ENCODE assay signal across 17 cellular contexts in genomic region chr6:137171824-137172733, GRCh38. TPM values are rescaled to one million over a fixed set of nuclear protein-coding genes. Genes with fewer than 3 reads are reported as not detected.
A peak's percentile ranks its signal among the peaks of the same experiment; 100 is the strongest.
DNase-seq lines count a peak whose midpoint lies in the region; ATAC-seq, FAIRE-seq and TF ChIP-seq lines count a peak whose summit lies in the region.
"Had no signal": no experiment of that assay in that cellular context is flagged by ENCODE, and none has a peak within 500 bp of the region (broad histone marks: within the 10 kb centered on the region; RNA-seq: fewer than 3 reads in every experiment).

No MANE protein-coding gene starts in this region.

- intact Hi-C loops in breast epithelium (cut with DNase I; ENCODE audit: low total_unique reads) (no loop called here), prostate gland (cut with DNase I) (no loop called here)

- TF ChIP-seq CTCF in breast epithelium (IDR thresholded peaks at IDR 0.05) (peak in 1 of 3 donors; percentile 9), prostate gland (IDR thresholded peaks at IDR 0.05) (no peak)

- H3K36me3 ChIP-seq in breast epithelium (no peaks in the 10 kb centered on the region), prostate gland (no peaks in the 10 kb centered on the region)
- H3K36me3 ChIP-seq: BLaER1 treated with 17β-estradiol and CSF1 and Interleukin-3, amounts not matched to agents 10 nM and 100 nM; right atrium auricular region; uterus had no signal

- DNase-seq in GM18507 (ENCODE audit: extremely low spot score, insufficient read length, low read depth) = no peak
- DNase-seq in breast epithelium (ENCODE audit: low spot score in 2 of 2) = peak in 1 of 2 donors; percentile 55
- DNase-seq in prostate gland (ENCODE audit: low spot score) = peak; percentile 21
- DNase-seq in central memory CD4-positive, alpha-beta T cell = no peak
- DNase-seq in AML-193 (lab: John Stamatoyannopoulos, UW) = no peak
- DNase-seq: activated CD8-positive, alpha-beta memory T cell treated with anti-CD3 and anti-CD28 coated beads, Interleukin-2, amount 50 U/mL, for 48 hours; DMS53; glutamatergic neuron; left colon; NCI-H1417; PC-3; SW 1271; uterus had no signal

- FAIRE-seq in GM18507 (lab: Jason Lieb, UNC) = peak; percentile 75

- peak; percentile 51 for ATAC-seq in HG02610 (IDR thresholded peaks at IDR 0.05; ENCODE audit: unreplicated experiment)
- no peak for ATAC-seq in GM19324 (IDR thresholded peaks at IDR 0.05; ENCODE audit: low FRiP score, unreplicated experiment)
- ATAC-seq: left colon, PC-3 had no signal

- H3K4me1 ChIP-seq in breast epithelium (peaks cover 0 to 11% of the 10 kb centered on the region in 2 donors), prostate gland (replicated peaks) (no peaks in the 10 kb centered on the region)
- H3K4me1 ChIP-seq: right atrium auricular region, uterus had no signal

- H3K27ac ChIP-seq in breast epithelium = peak overlapping the region; percentile 66 to 71
- H3K27ac ChIP-seq in prostate gland = no peak overlapping the region
- H3K27ac ChIP-seq: BLaER1 treated with 17β-estradiol and CSF1 and Interleukin-3, amounts not matched to agents 10 nM and 100 nM; uterus had no signal

- H3K27me3 ChIP-seq in breast epithelium = no peaks in the 10 kb centered on the region
- H3K27me3 ChIP-seq in prostate gland (replicated peaks; ENCODE audit: insufficient read depth) = no peaks in the 10 kb centered on the region
- H3K27me3 ChIP-seq: BLaER1 treated with 17β-estradiol and CSF1 and Interleukin-3, amounts not matched to agents 10 nM and 100 nM; right atrium auricular region; uterus had no signal

- TF ChIP-seq POLR2A in breast epithelium (IDR thresholded peaks at IDR 0.05) = no peak
- TF ChIP-seq POLR2A in prostate gland (IDR thresholded peaks at IDR 0.05) = no peak

- no peak overlapping the region for H3K4me3 ChIP-seq in breast epithelium
- no peak overlapping the region for H3K4me3 ChIP-seq in prostate gland
- H3K4me3 ChIP-seq: BLaER1 treated with 17β-estradiol and CSF1 and Interleukin-3, amounts not matched to agents 10 nM and 100 nM; right atrium auricular region; uterus had no signal

- WGBS in prostate gland = 42% methylated on average over 13 of the region's 13 CpGs

- no peaks in the 10 kb centered on the region for H3K9me3 ChIP-seq in breast epithelium
- no peaks in the 10 kb centered on the region for H3K9me3 ChIP-seq in prostate gland
- H3K9me3 ChIP-seq: right atrium auricular region, uterus had no signal

RNA-seq across cellular contexts. Expression of gene IL22RA2, which starts 1.4 kb away (rescaled TPM):
- under 1 TPM in 1 of 3 donors, not detected in 2; 0.15 TPM for total RNA-seq in breast epithelium
- total RNA-seq in prostate gland = not detected
- total RNA-seq: left colon, PC-3, right atrium auricular region, uterus had no signal

RNA-seq across cellular contexts. Expression of gene IFNGR1, which starts 47.1 kb away (rescaled TPM):
- total RNA-seq in breast epithelium (100 to 1,000 TPM; 126 to 207 (median 144) TPM), prostate gland (10 to 100 TPM; 65.3 to 93.7 TPM)

Comparison
In these comparisons a context has a peak if more than half of its experiments do, and no peak if none do; other contexts are left out.
1. H3K27ac ChIP-seq: peak in breast epithelium (2 of 2); none in prostate gland (0 of 2).